Comparison of ENCODE assay signal across 19 cellular contexts in genomic region chr9:75491533-75491932, GRCh38.
"Had no signal": no experiment of that assay in that cellular context is flagged by ENCODE, and none has a peak within 500 bp of the region (broad histone marks: within the 10 kb centered on the region; RNA-seq: fewer than 3 reads in every experiment).

No MANE protein-coding gene starts in this region.

- H3K27ac ChIP-seq: skin epidermis, testis, upper lobe of left lung had no signal

- ATAC-seq: activated CD8-positive, alpha-beta memory T cell treated with anti-CD3 and anti-CD28 coated beads, Interleukin-2, amount 10 ng/mL, durations not matched to agents 7 days and 5 days; left lobe of liver; stimulated activated effector memory CD8-positive, alpha-beta T cell treated with anti-CD3 and anti-CD28 coated beads, Interleukin-12 subunit alpha, Interleukin-12 subunit beta, amount 100 ng/mL, for 72 hours; T-cell had no signal

- H3K4me3 ChIP-seq: skin epidermis, testis, upper lobe of left lung had no signal

- H3K4me3 Mint-ChIP-seq: activated B cell treated with CpG ODN at 0.5 μM for 24 hours; activated CD4-positive, alpha-beta memory T cell treated with anti-CD3 and anti-CD28 coated beads, Interleukin-2, amount 10 ng/mL, durations not matched to agents 7 days and 5 days; activated CD8-positive, alpha-beta memory T cell treated with anti-CD3 and anti-CD28 coated beads, Interleukin-2, amount 10 ng/mL, durations not matched to agents 7 days and 5 days; activated naive CD8-positive, alpha-beta T cell treated with anti-CD3 and anti-CD28 coated beads for 36 hours; stimulated activated effector memory CD8-positive, alpha-beta T cell treated with anti-CD3 and anti-CD28 coated beads, Interleukin-12 subunit alpha, Interleukin-12 subunit beta, amount 100 ng/mL, for 72 hours; T-cell had no signal

- H3K36me3 ChIP-seq: upper lobe of left lung had no signal

- H3K27me3 ChIP-seq: testis, upper lobe of left lung had no signal

- H3K27me3 Mint-ChIP-seq: activated B cell treated with CpG ODN at 0.5 μM for 24 hours; activated CD4-positive, alpha-beta memory T cell treated with anti-CD3 and anti-CD28 coated beads, Interleukin-2, amount 10 ng/mL, durations not matched to agents 7 days and 5 days; activated CD8-positive, alpha-beta memory T cell treated with anti-CD3 and anti-CD28 coated beads, Interleukin-2, amount 10 ng/mL, durations not matched to agents 7 days and 5 days; activated naive CD8-positive, alpha-beta T cell treated with anti-CD3 and anti-CD28 coated beads for 36 hours had no signal

- DNase-seq: activated B cell treated with CpG ODN at 0.5 μM for 24 hours; activated CD4-positive, alpha-beta memory T cell treated with anti-CD3 and anti-CD28 coated beads, Interleukin-2, amount 10 ng/mL, durations not matched to agents 7 days and 5 days; activated CD4-positive, alpha-beta T cell treated with anti-CD3 and anti-CD28 coated beads for 4 hours; activated CD8-positive, alpha-beta memory T cell treated with anti-CD3 and anti-CD28 coated beads, Interleukin-2, amount 10 ng/mL, durations not matched to agents 7 days and 5 days; activated naive CD4-positive, alpha-beta T cell; activated naive CD8-positive, alpha-beta T cell treated with anti-CD3 and anti-CD28 coated beads for 36 hours; amniotic stem cell; caudate nucleus; foreskin fibroblast; glutamatergic neuron; occipital lobe; retina; stimulated activated CD4-positive, alpha-beta T cell treated with anti-CD3 and anti-CD28 coated beads, Interleukin-4, amount 100 ng/mL, for 24 hours; T-cell; testis; upper lobe of left lung had no signal

- H3K9me3 ChIP-seq: testis, upper lobe of left lung had no signal

- H3K36me3 Mint-ChIP-seq: activated CD8-positive, alpha-beta memory T cell treated with anti-CD3 and anti-CD28 coated beads, Interleukin-2, amount 10 ng/mL, durations not matched to agents 7 days and 5 days; activated naive CD8-positive, alpha-beta T cell treated with anti-CD3 and anti-CD28 coated beads for 36 hours; stimulated activated effector memory CD8-positive, alpha-beta T cell treated with anti-CD3 and anti-CD28 coated beads, Interleukin-12 subunit alpha, Interleukin-12 subunit beta, amount 100 ng/mL, for 72 hours; T-cell had no signal

- H3K4me1 Mint-ChIP-seq: activated B cell treated with CpG ODN at 0.5 μM for 24 hours; activated CD4-positive, alpha-beta memory T cell treated with anti-CD3 and anti-CD28 coated beads, Interleukin-2, amount 10 ng/mL, durations not matched to agents 7 days and 5 days; activated CD8-positive, alpha-beta memory T cell treated with anti-CD3 and anti-CD28 coated beads, Interleukin-2, amount 10 ng/mL, durations not matched to agents 7 days and 5 days; activated naive CD8-positive, alpha-beta T cell treated with anti-CD3 and anti-CD28 coated beads for 36 hours; stimulated activated effector memory CD8-positive, alpha-beta T cell treated with anti-CD3 and anti-CD28 coated beads, Interleukin-12 subunit alpha, Interleukin-12 subunit beta, amount 100 ng/mL, for 72 hours; T-cell had no signal

- H3K9me3 Mint-ChIP-seq: activated CD4-positive, alpha-beta memory T cell treated with anti-CD3 and anti-CD28 coated beads, Interleukin-2, amount 10 ng/mL, durations not matched to agents 7 days and 5 days had no signal

- H3K27ac Mint-ChIP-seq: activated B cell treated with CpG ODN at 0.5 μM for 24 hours; activated CD4-positive, alpha-beta memory T cell treated with anti-CD3 and anti-CD28 coated beads, Interleukin-2, amount 10 ng/mL, durations not matched to agents 7 days and 5 days; activated CD8-positive, alpha-beta memory T cell treated with anti-CD3 and anti-CD28 coated beads, Interleukin-2, amount 10 ng/mL, durations not matched to agents 7 days and 5 days; activated naive CD8-positive, alpha-beta T cell treated with anti-CD3 and anti-CD28 coated beads for 36 hours; stimulated activated effector memory CD8-positive, alpha-beta T cell treated with anti-CD3 and anti-CD28 coated beads, Interleukin-12 subunit alpha, Interleukin-12 subunit beta, amount 100 ng/mL, for 72 hours; T-cell had no signal

- H3K4me1 ChIP-seq: testis, upper lobe of left lung had no signal
